In the genomic region with DNA sequence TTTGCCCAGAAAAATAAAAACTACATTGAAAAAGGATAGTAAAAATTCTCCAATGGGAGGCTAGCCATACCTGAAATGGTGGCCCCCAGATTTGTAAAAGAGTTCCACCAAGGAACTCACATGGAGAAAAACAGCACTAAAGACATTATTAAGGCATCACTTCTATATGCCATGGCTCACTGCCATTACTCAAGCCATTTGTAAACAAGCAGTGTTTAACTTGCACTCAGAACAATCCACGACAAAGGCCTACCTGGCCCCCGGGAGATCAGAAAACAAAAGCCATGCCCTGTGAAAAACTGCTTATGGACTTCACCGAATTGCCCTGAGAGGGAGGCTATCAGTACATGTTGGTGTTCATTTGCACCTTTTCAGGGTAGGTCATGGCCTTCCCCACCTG, we compare ENCODE assay signal across 28 cellular contexts. TPM values are rescaled to one million over a fixed set of nuclear protein-coding genes. Genes with fewer than 3 reads are reported as not detected.
A peak's percentile ranks its signal among the peaks of the same experiment; 100 is the strongest.
DNase-seq lines count a peak whose midpoint lies in the region; ATAC-seq and TF ChIP-seq lines count a peak whose summit lies in the region.
"Had no signal": no experiment of that assay in that cellular context is flagged by ENCODE, and none has a peak within 500 bp of the region (broad histone marks: within the 10 kb centered on the region; RNA-seq: fewer than 3 reads in every experiment).

No MANE protein-coding gene starts in this region.

- no peak overlapping the region for H3K9ac ChIP-seq in liver (ENCODE audit: low read depth in 1 of 2, low read length in 2 of 2)

- no peaks in the 10 kb centered on the region for H3K36me3 ChIP-seq in liver (ENCODE audit: control insufficient read depth in 4 of 4, insufficient read depth in 3 of 4, low read depth in 1 of 4, low read length in 3 of 4)
- H3K36me3 ChIP-seq: heart left ventricle, thoracic aorta had no signal

- no peak overlapping the region for H3K27ac ChIP-seq in liver (ENCODE audit: low read depth in 1 of 2, low read length in 2 of 2)
- H3K27ac ChIP-seq: epithelial cell of prostate, heart left ventricle, HL-60, skin epidermis, thoracic aorta had no signal

- TF ChIP-seq CTCF in liver (IDR thresholded peaks at IDR 0.05; ENCODE audit: low read depth, low read length, missing input control) = no peak

- ATAC-seq in GM18858 (IDR thresholded peaks at IDR 0.05; ENCODE audit: unreplicated experiment) = no peak
- ATAC-seq: activated CD8-positive, alpha-beta memory T cell treated with anti-CD3 and anti-CD28 coated beads, Interleukin-2, amount 10 ng/mL, durations not matched to agents 7 days and 5 days; GM23338; heart left ventricle; left cardiac atrium; naive thymus-derived CD4-positive, alpha-beta T cell; Right ventricle myocardium inferior had no signal

- DNase-seq in DMS79 treated with DMSO at 0.1 percent for 48 hours (lab: John Stamatoyannopoulos, UW) (peak; percentile 4), NCI-H146 (lab: John Stamatoyannopoulos, UW) (peak; percentile 20), NCI-H748 treated with DMSO at 0.1 percent for 48 hours (lab: John Stamatoyannopoulos, UW) (peak; percentile 38), RKO (ENCODE audit: low spot score) (no peak)
- DNase-seq in stimulated activated CD8-positive, alpha-beta memory T cell treated with anti-CD3 and anti-CD28 coated beads, Interleukin-4, amount 100 ng/mL, for 48 hours = no peak
- DNase-seq: activated CD4-positive, alpha-beta T cell treated with anti-CD3 and anti-CD28 coated beads for 4 hours; activated CD8-positive, alpha-beta memory T cell treated with anti-CD3 and anti-CD28 coated beads, Interleukin-2, amount 10 ng/mL, durations not matched to agents 7 days and 5 days; CD4-positive, alpha-beta memory T cell; heart left ventricle; left cardiac atrium; mesendoderm; MM.1S; naive thymus-derived CD4-positive, alpha-beta T cell; NCI-H82; occipital lobe; OCI-M1; stimulated activated CD4-positive, alpha-beta T cell treated with anti-CD3 and anti-CD28 coated beads, Interleukin-4, amount 100 ng/mL, for 1 hour; stimulated activated naive CD4-positive, alpha-beta T cell treated with Interleukin-2 at 50 U/mL for 16 hours had no signal

- no peak for TF ChIP-seq RAD21 in liver (IDR thresholded peaks at IDR 0.05)

- H3K9me3 ChIP-seq in liver (ENCODE audit: control insufficient read depth in 4 of 4, low read length in 3 of 4) = no peaks in the 10 kb centered on the region
- H3K9me3 ChIP-seq: heart left ventricle, thoracic aorta had no signal

- H3K4me1 ChIP-seq in liver (ENCODE audit: control insufficient read depth in 4 of 4, insufficient read depth in 4 of 4, low read length in 3 of 4) = peaks cover 0 to 7% (median 6%) of the 10 kb centered on the region in 4 donors
- H3K4me1 ChIP-seq: heart left ventricle had no signal

- H3K4me3 ChIP-seq in liver (ENCODE audit: low read depth in 1 of 3, low read length in 3 of 3) = no peak overlapping the region
- H3K4me3 ChIP-seq: GM23338, heart left ventricle, skin epidermis, thoracic aorta had no signal

- WGBS in liver = 24% methylated on average over 3 of the region's 3 CpGs

- no peaks in the 10 kb centered on the region for H3K27me3 ChIP-seq in liver (ENCODE audit: control insufficient read depth in 4 of 4, insufficient read depth in 4 of 4, low read length in 3 of 4)

TF ChIP-seq in liver, 16 proteins besides CTCF, POLR2A, EP300 and RAD21:
- no peak for TF ChIP-seq GABPA (IDR thresholded peaks at IDR 0.05 in 1 of 2, conservative IDR thresholded peaks at IDR 0.05 in 1 of 2)
- TF ChIP-seq, protein P1, sequence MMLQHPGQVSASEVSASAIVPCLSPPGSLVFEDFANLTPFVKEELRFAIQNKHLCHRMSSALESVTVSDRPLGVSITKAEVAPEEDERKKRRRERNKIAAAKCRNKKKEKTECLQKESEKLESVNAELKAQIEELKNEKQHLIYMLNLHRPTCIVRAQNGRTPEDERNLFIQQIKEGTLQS (IDR thresholded peaks at IDR 0.05) = no peak
- TF ChIP-seq FOXA2 (IDR thresholded peaks at IDR 0.05) = peak; percentile 53
- TF ChIP-seq, protein P2, sequence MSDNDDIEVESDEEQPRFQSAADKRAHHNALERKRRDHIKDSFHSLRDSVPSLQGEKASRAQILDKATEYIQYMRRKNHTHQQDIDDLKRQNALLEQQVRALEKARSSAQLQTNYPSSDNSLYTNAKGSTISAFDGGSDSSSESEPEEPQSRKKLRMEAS (IDR thresholded peaks at IDR 0.05) = no peak

RNA-seq across cellular contexts. Expression of gene CCR8, which starts 19.6 kb away (rescaled TPM):
- not detected for total RNA-seq in liver
- polyA plus RNA-seq in liver = not detected
- total RNA-seq: astrocyte, GM23338, left cardiac atrium, occipital lobe, Right ventricle myocardium inferior, thoracic aorta had no signal
- polyA plus RNA-seq: heart left ventricle; IgD-negative memory B cell; naive thymus-derived CD4-positive, alpha-beta T cell had no signal

RNA-seq across cellular contexts. Expression of gene SLC25A38, which starts 34.1 kb away (rescaled TPM):
- total RNA-seq in liver = 10 to 100 TPM; 19.8 to 44.4 TPM
- polyA plus RNA-seq in liver = 10 to 100 TPM; 20.3 to 28.3 TPM

RNA-seq across cellular contexts. Expression of gene RPSA, which starts 57.4 kb away (rescaled TPM):
- total RNA-seq in liver = 100 to 1,000 TPM; 383 to 796 TPM
- polyA plus RNA-seq in liver = 100 to 1,000 TPM; 200 to 504 TPM

Comparison
In these comparisons a context has a peak if more than half of its experiments do, and no peak if none do; other contexts are left out.
1. DNase-seq: peak in DMS79 treated with DMSO at 0.1 percent for 48 hours (single experiment), NCI-H146 (single experiment) and NCI-H748 treated with DMSO at 0.1 percent for 48 hours (single experiment); none in RKO (single experiment) and stimulated activated CD8-positive, alpha-beta memory T cell treated with anti-CD3 and anti-CD28 coated beads, Interleukin-4, amount 100 ng/mL, for 48 hours (single experiment).